In genomic region chr7:6854747-6855562, GRCh38 we compare ENCODE assay signal across 8 cellular contexts. TPM values are rescaled to one million over a fixed set of nuclear protein-coding genes. Genes with fewer than 3 reads are reported as not detected.
DNase-seq lines count a peak whose midpoint lies in the region; ATAC-seq, FAIRE-seq and TF ChIP-seq lines count a peak whose summit lies in the region.
"Not testable (repeated sequence)": the region's sequence is repeated elsewhere in the genome, so short reads cannot be mapped to it uniquely, and the experiment has no call there.

No MANE protein-coding gene starts in this region.

- not testable (repeated sequence) for H3K18ac ChIP-seq in IMR-90 (ENCODE audit: low read depth, low read length)

- not testable (repeated sequence) for H3K9me1 ChIP-seq in IMR-90 (ENCODE audit: insufficient read depth, low read length)

- not testable (repeated sequence) for TF ChIP-seq POLR2A in IMR-90 (IDR thresholded peaks at IDR 0.05; ENCODE audit: low read depth, low read length); GM12878 (IDR thresholded peaks at IDR 0.05; ENCODE audit: low read depth, low read length); erythroblast (IDR thresholded peaks at IDR 0.05; ENCODE audit: low read length)

- not testable (repeated sequence) for H3K9ac ChIP-seq in IMR-90 (ENCODE audit: low read depth, low read length); GM12878 (ENCODE audit: control insufficient read depth, insufficient read depth, low read length); parathyroid adenoma

- H3K4me1 Mint-ChIP-seq in CD8-positive, alpha-beta memory T cell = peaks cover 2 to 14% (median 6%) of the 10 kb centered on the region in 3 donors
- H3K4me1 Mint-ChIP-seq in activated CD4-positive, alpha-beta T cell treated with anti-CD3 and anti-CD28 coated beads, Interleukin-2, amount 10 ng/mL, durations not matched to agents 7 days and 5 days = not testable (repeated sequence)

- POLR2A ChIA-PET in CD8-positive, alpha-beta memory T cell (lab: Charles Lee); IMR-90 (lab: Charles Lee; ENCODE audit: unreplicated experiment); activated CD4-positive, alpha-beta T cell treated with anti-CD3 and anti-CD28 coated beads, Interleukin-2, amount 10 ng/mL, durations not matched to agents 7 days and 5 days (lab: Charles Lee); GM12878 (lab: Charles Lee): not testable (repeated sequence)

- H3K4me2 ChIP-seq in IMR-90 (ENCODE audit: low read depth, low read length) (peak overlapping the region; percentile 65; the same call in 1 of the 2 replicates), GM12878 (ENCODE audit: control insufficient read depth, insufficient read depth) (0 out of 2 replicates have a peak overlapping the region, but pooled peaks have one; percentile 17), parathyroid adenoma (ENCODE audit: low read length) (peak overlapping the region; percentile 61)

- H4K8ac ChIP-seq in IMR-90 (ENCODE audit: low read depth in 2 of 2, low read length in 2 of 2) = not testable (repeated sequence)

- not testable (repeated sequence) for H2AK9ac ChIP-seq in IMR-90 (replicated peaks; ENCODE audit: low read depth, low read length, poor library complexity)

- CTCF ChIA-PET in CD8-positive, alpha-beta memory T cell (lab: Charles Lee); IMR-90 (lab: Yijun Ruan, JAX); activated CD4-positive, alpha-beta T cell treated with anti-CD3 and anti-CD28 coated beads, Interleukin-2, amount 10 ng/mL, durations not matched to agents 7 days and 5 days (lab: Charles Lee); GM12878 (lab: Yijun Ruan, JAX): not testable (repeated sequence)

- not testable (repeated sequence) for H4K5ac ChIP-seq in IMR-90 (ENCODE audit: low read depth, low read length)

- not testable (repeated sequence) for H3K23ac ChIP-seq in IMR-90 (ENCODE audit: low read depth, low read length)

- not testable (repeated sequence) for H3K4me1 ChIP-seq in CD8-positive, alpha-beta memory T cell (ENCODE audit: insufficient read depth, low read length); IMR-90 (ENCODE audit: control insufficient read depth, insufficient read depth, low read length); GM12878 (ENCODE audit: control insufficient read depth, insufficient read depth, low read length); parathyroid adenoma; thymus (ENCODE audit: control insufficient read depth, insufficient read depth, low read length)

- FAIRE-seq in GM12878 (lab: Jason Lieb, UNC) = not testable (repeated sequence)

- not testable (repeated sequence) for H4K91ac ChIP-seq in IMR-90 (ENCODE audit: insufficient read depth, low read depth, low read length)

- H2BK20ac ChIP-seq in IMR-90 (ENCODE audit: low read depth, low read length) = not testable (repeated sequence)

- H3K9me3 ChIP-seq in CD8-positive, alpha-beta memory T cell (ENCODE audit: low read length); IMR-90 (ENCODE audit: control insufficient read depth, insufficient read depth, low read length); GM12878 (replicated peaks; ENCODE audit: control insufficient read depth, insufficient read depth, low read length); parathyroid adenoma (ENCODE audit: control insufficient read depth, low read length); thymus (ENCODE audit: control insufficient read depth): not testable (repeated sequence)

- H3K27ac Mint-ChIP-seq in CD8-positive, alpha-beta memory T cell; activated CD4-positive, alpha-beta T cell treated with anti-CD3 and anti-CD28 coated beads, Interleukin-2, amount 10 ng/mL, durations not matched to agents 7 days and 5 days: not testable (repeated sequence)

- not testable (repeated sequence) for H2BK15ac ChIP-seq in IMR-90 (ENCODE audit: low read depth, low read length)

- in situ Hi-C loops in IMR-90 (cut with MboI; ENCODE audit: low sequenced_read_pairs); GM12878 (cut with MboI): not testable (repeated sequence)

- not testable (repeated sequence) for ATAC-seq in IMR-90 (ENCODE audit: low read depth); GM12878

- TF ChIP-seq CTCF in IMR-90 (conservative IDR thresholded peaks at IDR 0.05; ENCODE audit: low read depth, low read length); GM12878 (IDR thresholded peaks at IDR 0.05 in 2 of 3, conservative IDR thresholded peaks at IDR 0.05 in 1 of 3; ENCODE audit: control insufficient read depth in 2 of 3, extremely low read depth in 1 of 3, insufficient read depth in 1 of 3, low read depth in 3 of 3, low read length in 3 of 3); parathyroid adenoma (IDR thresholded peaks at IDR 0.05): not testable (repeated sequence)

- not testable (repeated sequence) for H2BK5ac ChIP-seq in IMR-90 (ENCODE audit: low read depth, low read length, poor library complexity, severe bottlenecking)

- not testable (repeated sequence) for H2AK5ac ChIP-seq in IMR-90 (ENCODE audit: low read depth, low read length)

- WGBS in IMR-90 (ENCODE audit: extremely low coverage in 2 of 2, insufficient read length in 1 of 2), 2 experiments = 5% methylated on average over 4 of the region's 71 CpGs; no CpG with 5 or more reads in 1 of the 2 experiments
- 8% methylated on average over 30 of the region's 71 CpGs for WGBS in GM12878 (ENCODE audit: insufficient coverage, insufficient replicate concordance, low lambda C conversion rate, missing lambda C conversion rate)
- WGBS in thymus = 1% methylated on average over 58 of the region's 71 CpGs

- not testable (repeated sequence) for H3K36me3 ChIP-seq in CD8-positive, alpha-beta memory T cell (ENCODE audit: insufficient read depth, low read length); IMR-90 (ENCODE audit: control insufficient read depth, insufficient read depth, low read length); GM12878 (ENCODE audit: control insufficient read depth in 2 of 2, insufficient read depth in 2 of 2, low read length in 1 of 2); parathyroid adenoma (ENCODE audit: control insufficient read depth, insufficient read depth, low read length); thymus (ENCODE audit: control insufficient read depth, insufficient read depth)

- TF ChIP-seq EP300 in GM12878 (IDR thresholded peaks at IDR 0.05; ENCODE audit: borderline replicate concordance in 1 of 2, control insufficient read depth in 1 of 2, low read depth in 2 of 2, low read length in 2 of 2) = not testable (repeated sequence)

- not testable (repeated sequence) for H3K27me3 ChIP-seq in CD8-positive, alpha-beta memory T cell (ENCODE audit: insufficient read depth, low read length, poor library complexity, severe bottlenecking); IMR-90 (ENCODE audit: control insufficient read depth, insufficient read depth, low read length); GM12878 (replicated peaks in 1 of 2; ENCODE audit: control insufficient read depth in 2 of 2, insufficient read depth in 2 of 2, low read length in 1 of 2); parathyroid adenoma (ENCODE audit: control insufficient read depth, insufficient read depth, low read length); thymus (ENCODE audit: control insufficient read depth, insufficient read depth)

- not testable (repeated sequence) for H3K4me3 ChIP-seq in CD8-positive, alpha-beta memory T cell (ENCODE audit: low read length); GM12878
- H3K4me3 ChIP-seq in IMR-90 (ENCODE audit: insufficient read depth, low read depth, low read length) = peak overlapping the region; percentile 36
- H3K4me3 ChIP-seq in parathyroid adenoma (ENCODE audit: low read depth, low read length) = peak overlapping the region; percentile 55
- H3K4me3 ChIP-seq in thymus (ENCODE audit: low read length) = peak overlapping the region; percentile 38

- H3K27ac ChIP-seq in CD8-positive, alpha-beta memory T cell (ENCODE audit: low read depth, low read length); IMR-90 (ENCODE audit: insufficient read depth, low read length); GM12878 (ENCODE audit: control insufficient read depth, insufficient read depth); thymus (ENCODE audit: low read depth): not testable (repeated sequence)
- peak overlapping the region; percentile 57 for H3K27ac ChIP-seq in parathyroid adenoma

- not testable (repeated sequence) for H3K56ac ChIP-seq in IMR-90 (ENCODE audit: extremely low read depth, insufficient read depth, low read length)

- not testable (repeated sequence) for H3K79me1 ChIP-seq in IMR-90 (ENCODE audit: low read depth in 1 of 2, low read length in 2 of 2)

- H4K20me1 ChIP-seq in IMR-90 (ENCODE audit: insufficient read depth, low read length); GM12878 (ENCODE audit: control insufficient read depth, insufficient read depth): not testable (repeated sequence)

- BruUV-seq in IMR-90 (replicated peaks; lab: Mats Ljungman, UMichigan); GM12878 (replicated peaks; lab: Mats Ljungman, UMichigan): not testable (repeated sequence)

- not testable (repeated sequence) for TF ChIP-seq RAD21 in IMR-90 (IDR thresholded peaks at IDR 0.05; ENCODE audit: low read length); GM12878 (IDR thresholded peaks at IDR 0.05; ENCODE audit: insufficient read depth, low read depth, low read length)

- H3K9me3 Mint-ChIP-seq in CD8-positive, alpha-beta memory T cell; activated CD4-positive, alpha-beta T cell treated with anti-CD3 and anti-CD28 coated beads, Interleukin-2, amount 10 ng/mL, durations not matched to agents 7 days and 5 days: not testable (repeated sequence)

- not testable (repeated sequence) for H3K79me2 ChIP-seq in GM12878 (ENCODE audit: control insufficient read depth, insufficient read depth, low read length); parathyroid adenoma

- DNase-seq in CD8-positive, alpha-beta memory T cell = peak in 2 of 5 donors; percentile 13 to 17
- DNase-seq in IMR-90; activated CD4-positive, alpha-beta T cell treated with anti-CD3 and anti-CD28 coated beads, Interleukin-2, amount 10 ng/mL, durations not matched to agents 7 days and 5 days; GM12878 (ENCODE audit: low read depth, low spot score): not testable (repeated sequence)
- DNase-seq in erythroblast (lab: John Stamatoyannopoulos, UW) (peak; percentile 20 to 38), iPS-NIHi11 (ENCODE audit: low spot score) (peak; percentile 6)

- H3K14ac ChIP-seq in IMR-90 (replicated peaks; ENCODE audit: low read depth, low read length) = not testable (repeated sequence)

- H3K36me3 Mint-ChIP-seq in CD8-positive, alpha-beta memory T cell; activated CD4-positive, alpha-beta T cell treated with anti-CD3 and anti-CD28 coated beads, Interleukin-2, amount 10 ng/mL, durations not matched to agents 7 days and 5 days (ENCODE audit: low read depth): not testable (repeated sequence)

- H3K27me3 Mint-ChIP-seq in CD8-positive, alpha-beta memory T cell = not testable (repeated sequence)
- H3K27me3 Mint-ChIP-seq in activated CD4-positive, alpha-beta T cell treated with anti-CD3 and anti-CD28 coated beads, Interleukin-2, amount 10 ng/mL, durations not matched to agents 7 days and 5 days = peaks cover 13% of the 10 kb centered on the region

- H2BK120ac ChIP-seq in IMR-90 (ENCODE audit: low read depth, low read length) = not testable (repeated sequence)

- SMC1A ChIA-PET in GM12878 (lab: Charles Lee; ENCODE audit: uncharacterized antibody, unreplicated experiment) = not testable (repeated sequence)

- dilution Hi-C loops in IMR-90 (cut with HindIII; ENCODE audit: low sequenced_read_pairs, unreplicated experiment) = not testable (repeated sequence)

- H2AFZ ChIP-seq in IMR-90 (replicated peaks; ENCODE audit: low read length, poor library complexity); GM12878 (ENCODE audit: control insufficient read depth, low read depth, low read length): not testable (repeated sequence)
- peak overlapping the region; percentile 86 for H2AFZ ChIP-seq in parathyroid adenoma

- not testable (repeated sequence) for H3K4ac ChIP-seq in IMR-90 (ENCODE audit: low read depth, low read length)

- intact Hi-C loops in IMR-90 (cut with micrococcal nuclease) = not testable (repeated sequence)
- intact Hi-C loops in GM12878 (cut with micrococcal nuclease; ENCODE audit: unreplicated experiment) = loop anchor here (5.0 to 10.0 kb wide), 2 partner anchors 338 to 530 kb away; no protein-coding TSS in a partner anchor

- RAD21 ChIA-PET in GM12878 (lab: Charles Lee; ENCODE audit: unreplicated experiment) = not testable (repeated sequence)

- peak overlapping the region in 6 of 7 donors; percentile 58 to 85 (median 68) for H3K4me3 Mint-ChIP-seq in CD8-positive, alpha-beta memory T cell
- peak overlapping the region; percentile 54 for H3K4me3 Mint-ChIP-seq in activated CD4-positive, alpha-beta T cell treated with anti-CD3 and anti-CD28 coated beads, Interleukin-2, amount 10 ng/mL, durations not matched to agents 7 days and 5 days

RNA-seq across cellular contexts. Expression of gene CCZ1B, which starts 28.9 kb away (rescaled TPM):
- 10 to 100 TPM; 52.2 to 60.5 TPM for total RNA-seq in CD8-positive, alpha-beta memory T cell
- 34.4 TPM for polyA plus RNA-seq in CD8-positive, alpha-beta memory T cell
- 25.5 and 33.3 TPM in 2 replicates for total RNA-seq in IMR-90 (2012; rRNA removed)
- 34.3 and 41.0 TPM in 2 replicates for polyA plus RNA-seq in IMR-90 (2012; rRNA removed)
- polyA plus RNA-seq in IMR-90 (2012; cell fraction: cytosol; rRNA removed) = 4.6 and 18.0 TPM in 2 replicates
- 7.8 and 45.1 TPM in 2 replicates for polyA plus RNA-seq in IMR-90 (2012; cell fraction: nucleus; rRNA removed; ENCODE audit: low replicate concordance)
- 10 to 100 TPM; 61.3 to 70.0 TPM for total RNA-seq in activated CD4-positive, alpha-beta T cell treated with anti-CD3 and anti-CD28 coated beads, Interleukin-2, amount 10 ng/mL, durations not matched to agents 7 days and 5 days
- total RNA-seq in GM12878 (2013; cell fraction: nucleolus; rRNA removed) = 102 and 118 TPM in 2 replicates
- total RNA-seq in GM12878 (2014; rRNA removed) = 28.4 and 37.8 TPM in 2 replicates
- 88.0 and 91.6 TPM in 2 replicates for total RNA-seq in GM12878 (2014; rRNA removed; fragmentation: Illumina TruSeq; extraction: Trizol)
- total RNA-seq in GM12878 (2021) = 33.9 and 49.6 TPM in 2 replicates
- 14.5 TPM for polyA plus RNA-seq in GM12878 (2011; ENCODE audit: low read depth)
- 48.3 and 61.1 TPM in 2 replicates for polyA plus RNA-seq in GM12878 (2011; rRNA removed)
- 15.6 and 17.5 TPM in 2 replicates for polyA plus RNA-seq in GM12878 (2011; cell fraction: cytosol; rRNA removed)
- 32.0 and 42.7 TPM in 2 replicates for polyA plus RNA-seq in GM12878 (2011; cell fraction: nucleus; rRNA removed)
- 22.7 and 47.5 TPM in 2 replicates for polyA plus RNA-seq in GM12878 (2012)
- 61.8 and 82.1 TPM in 2 replicates for polyA plus RNA-seq in GM12878 (2014; fragmentation: Illumina TruSeq; extraction: Trizol)
- polyA plus RNA-seq in GM12878 (2014; fragmentation: Nextera tagmentation; extraction: Ambion mirVana) = 10 to 100 TPM; 18.0 to 29.1 TPM
- polyA plus RNA-seq in GM12878 (2014; rRNA removed) = 25.8 and 36.4 TPM in 2 replicates
- 10 to 100 TPM; 30.1 to 37.8 TPM for polyA plus RNA-seq in GM12878 (2016; fragmentation: Nextera tagmentation; extraction: Ambion mirVana)
- 19.8 and 27.4 TPM in 2 replicates for polyA minus RNA-seq in GM12878 (2011; rRNA and poly(A)+ RNA removed)
- 12.2 and 20.4 TPM in 2 replicates for polyA minus RNA-seq in GM12878 (2011; cell fraction: cytosol; rRNA and poly(A)+ RNA removed)
- 14.5 and 35.6 TPM in 2 replicates for polyA minus RNA-seq in GM12878 (2011; cell fraction: nucleus; rRNA and poly(A)+ RNA removed)
- polyA plus RNA-seq in thymus = 62.4 TPM
